Comparison of ENCODE assay signal across 1 cellular context in the genomic region with DNA sequence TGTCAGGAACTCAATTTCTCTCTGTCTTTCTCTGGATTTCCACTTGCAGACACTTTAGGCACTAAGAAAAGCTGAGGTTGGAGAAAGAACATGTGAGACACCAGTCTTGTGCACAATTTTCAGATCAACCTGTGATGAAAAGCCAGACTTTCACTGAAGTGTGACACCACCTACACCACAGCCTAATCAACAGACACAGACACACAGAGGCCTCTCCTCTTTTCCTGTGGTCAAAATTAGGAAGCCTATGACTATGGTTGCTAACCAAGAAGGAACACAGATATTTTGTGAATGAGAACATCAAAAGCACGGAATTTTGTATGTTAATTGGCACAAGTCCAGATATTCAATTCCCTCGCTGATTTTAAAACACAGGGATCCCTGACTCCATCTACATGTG.
TF ChIP-seq lines count a peak whose summit lies in the region.

No MANE protein-coding gene starts in this region.

TF ChIP-seq in K562, 482 proteins besides CTCF, POLR2A, EP300 and RAD21:
- TF ChIP-seq NFIC (IDR thresholded peaks at IDR 0.05): peak; percentile 55; the same call in 1 of the 2 replicates
